Comparison of ENCODE assay signal across 24 cellular contexts in the genomic region with DNA sequence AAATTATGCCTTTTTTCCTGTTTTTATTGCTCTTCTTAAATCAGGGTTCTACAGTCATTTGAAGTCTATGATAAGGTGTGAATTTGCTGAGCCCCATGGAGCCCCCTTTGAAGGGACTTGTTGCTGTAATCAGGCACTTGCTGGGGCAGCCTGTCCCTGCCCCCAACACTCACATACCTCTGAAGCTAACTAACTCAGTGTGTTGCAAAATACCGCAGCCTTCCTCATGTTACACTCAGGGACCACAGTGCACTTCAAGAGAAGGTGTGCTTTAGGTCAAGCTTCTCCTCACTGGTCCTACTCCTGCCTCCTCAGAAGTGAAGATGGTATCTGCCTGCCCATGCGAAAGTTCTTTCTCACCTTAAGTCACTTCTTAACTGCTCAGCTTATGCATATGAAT.
"Had no signal": no experiment of that assay in that cellular context is flagged by ENCODE, and none has a peak within 500 bp of the region (broad histone marks: within the 10 kb centered on the region; RNA-seq: fewer than 3 reads in every experiment).

No MANE protein-coding gene starts in this region.

- H3K9me3 ChIP-seq: esophagus squamous epithelium, gastrocnemius medialis, left ventricle myocardium inferior, ovary, psoas muscle, tibial artery had no signal

- H3K27me3 ChIP-seq: ovary had no signal

- H3K36me3 ChIP-seq: esophagus squamous epithelium, gastrocnemius medialis, left ventricle myocardium inferior, ovary, tibial artery had no signal

- DNase-seq: activated CD4-positive, alpha-beta memory T cell treated with anti-CD3 and anti-CD28 coated beads for 36 hours; activated CD4-positive, alpha-beta T cell treated with anti-CD3 and anti-CD28 coated beads for 48 hours; activated CD4-positive, CD25-positive, alpha-beta regulatory T cell; activated naive CD4-positive, alpha-beta T cell treated with anti-CD3 and anti-CD28 coated beads for 36 hours; activated naive CD8-positive, alpha-beta T cell treated with anti-CD3 and anti-CD28 coated beads, Interleukin-2, amount 10 ng/mL, durations not matched to agents 7 days and 5 days; activated T-cell treated with anti-CD3 and anti-CD28 coated beads, Interleukin-2, amount 50 U/mL, for 48 hours; amniotic stem cell; cerebellar nuclear complex; esophagus squamous epithelium; gastrocnemius medialis; hypothalamus; left ventricle myocardium inferior; mammary epithelial cell; midbrain; natural killer cell; ovary; psoas muscle; right cardiac atrium; stimulated activated CD4-positive, alpha-beta T cell treated with anti-CD3 and anti-CD28 coated beads, Interleukin-12 subunit alpha, Interleukin-12 subunit beta, amount 100 ng/mL, for 4 hours; stimulated activated CD4-positive, alpha-beta T cell treated with anti-CD3 and anti-CD28 coated beads, Interleukin-4, amount 100 ng/mL, for 4 hours; stimulated activated naive CD8-positive, alpha-beta T cell treated with anti-CD3 and anti-CD28 coated beads, Interleukin-15, Interleukin-2, amounts not matched to agents 100 U/mL and 50 U/mL, for 24 hours; T-helper 17 cell; tibial artery had no signal

- H3K27ac ChIP-seq: coronary artery, esophagus squamous epithelium, gastrocnemius medialis, left ventricle myocardium inferior, ovary, psoas muscle, tibial artery had no signal

- H3K4me3 ChIP-seq: coronary artery, esophagus squamous epithelium, gastrocnemius medialis, left ventricle myocardium inferior, ovary, psoas muscle, tibial artery had no signal

- H3K4me1 ChIP-seq: esophagus squamous epithelium, gastrocnemius medialis, left ventricle myocardium inferior, psoas muscle, tibial artery had no signal
